ENCODE assay signal across 2 cellular contexts in the genomic region with DNA sequence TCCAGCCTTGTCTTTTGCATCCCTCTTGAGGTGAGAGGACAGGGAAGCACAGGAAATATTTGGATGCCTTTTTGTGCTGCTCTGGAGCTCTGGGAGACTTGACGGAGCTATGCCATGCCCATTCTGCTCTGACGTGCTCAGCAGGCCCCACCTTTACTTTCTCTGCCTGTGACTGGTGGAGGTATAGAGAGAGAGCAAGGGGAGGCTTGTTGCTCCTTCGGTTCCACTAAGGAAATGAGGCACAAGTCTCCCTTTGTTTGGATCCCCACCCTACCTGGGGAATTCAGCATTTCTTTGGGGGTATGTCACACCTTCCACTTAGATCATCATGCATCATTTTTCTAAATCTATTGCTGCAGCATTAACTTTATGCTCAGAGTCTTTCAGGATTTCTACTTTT.
TF ChIP-seq lines count a peak whose summit lies in the region.

No MANE protein-coding gene starts in this region.

TF ChIP-seq in GM23338, 12 proteins besides CTCF, POLR2A, EP300 and RAD21 (continued from another document):
- TF ChIP-seq, protein P1, sequence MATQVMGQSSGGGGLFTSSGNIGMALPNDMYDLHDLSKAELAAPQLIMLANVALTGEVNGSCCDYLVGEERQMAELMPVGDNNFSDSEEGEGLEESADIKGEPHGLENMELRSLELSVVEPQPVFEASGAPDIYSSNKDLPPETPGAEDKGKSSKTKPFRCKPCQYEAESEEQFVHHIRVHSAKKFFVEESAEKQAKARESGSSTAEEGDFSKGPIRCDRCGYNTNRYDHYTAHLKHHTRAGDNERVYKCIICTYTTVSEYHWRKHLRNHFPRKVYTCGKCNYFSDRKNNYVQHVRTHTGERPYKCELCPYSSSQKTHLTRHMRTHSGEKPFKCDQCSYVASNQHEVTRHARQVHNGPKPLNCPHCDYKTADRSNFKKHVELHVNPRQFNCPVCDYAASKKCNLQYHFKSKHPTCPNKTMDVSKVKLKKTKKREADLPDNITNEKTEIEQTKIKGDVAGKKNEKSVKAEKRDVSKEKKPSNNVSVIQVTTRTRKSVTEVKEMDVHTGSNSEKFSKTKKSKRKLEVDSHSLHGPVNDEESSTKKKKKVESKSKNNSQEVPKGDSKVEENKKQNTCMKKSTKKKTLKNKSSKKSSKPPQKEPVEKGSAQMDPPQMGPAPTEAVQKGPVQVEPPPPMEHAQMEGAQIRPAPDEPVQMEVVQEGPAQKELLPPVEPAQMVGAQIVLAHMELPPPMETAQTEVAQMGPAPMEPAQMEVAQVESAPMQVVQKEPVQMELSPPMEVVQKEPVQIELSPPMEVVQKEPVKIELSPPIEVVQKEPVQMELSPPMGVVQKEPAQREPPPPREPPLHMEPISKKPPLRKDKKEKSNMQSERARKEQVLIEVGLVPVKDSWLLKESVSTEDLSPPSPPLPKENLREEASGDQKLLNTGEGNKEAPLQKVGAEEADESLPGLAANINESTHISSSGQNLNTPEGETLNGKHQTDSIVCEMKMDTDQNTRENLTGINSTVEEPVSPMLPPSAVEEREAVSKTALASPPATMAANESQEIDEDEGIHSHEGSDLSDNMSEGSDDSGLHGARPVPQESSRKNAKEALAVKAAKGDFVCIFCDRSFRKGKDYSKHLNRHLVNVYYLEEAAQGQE (IDR thresholded peaks at IDR 0.05; ENCODE audit: unreplicated experiment): no peak
- TF ChIP-seq ZNF114 (CRISPR knock-in tag; IDR thresholded peaks at IDR 0.05): no peak
- TF ChIP-seq JUNB (IDR thresholded peaks at IDR 0.05; ENCODE audit: unreplicated experiment): no peak
- TF ChIP-seq STAT1 (IDR thresholded peaks at IDR 0.05; ENCODE audit: unreplicated experiment): no peak
- TF ChIP-seq CREB1 (CRISPR knock-in tag; IDR thresholded peaks at IDR 0.05; ENCODE audit: low read depth): no peak
- no peak for TF ChIP-seq POLR2AphosphoS5 (IDR thresholded peaks at IDR 0.05; ENCODE audit: low read depth)
- TF ChIP-seq ZNF462 (CRISPR knock-in tag; IDR thresholded peaks at IDR 0.05): no peak
- TF ChIP-seq ZNF331 (CRISPR knock-in tag; IDR thresholded peaks at IDR 0.05; ENCODE audit: low read depth): no peak
TF ChIP-seq in GM23338: peak in this region for 0.

TF ChIP-seq in WTC11, 78 proteins besides CTCF, POLR2A, EP300 and RAD21 (continued from another document):
- TF ChIP-seq ZNF219 (CRISPR knock-in tag; IDR thresholded peaks at IDR 0.05; ENCODE audit: borderline replicate concordance) (no peak), ZNF512 (CRISPR knock-in tag; IDR thresholded peaks at IDR 0.05; ENCODE audit: borderline replicate concordance) (no peak), KAT7 (CRISPR knock-in tag; IDR thresholded peaks at IDR 0.05; ENCODE audit: borderline replicate concordance) (no peak)
